Comparison of ENCODE assay signal across 1 cellular context in the genomic region with DNA sequence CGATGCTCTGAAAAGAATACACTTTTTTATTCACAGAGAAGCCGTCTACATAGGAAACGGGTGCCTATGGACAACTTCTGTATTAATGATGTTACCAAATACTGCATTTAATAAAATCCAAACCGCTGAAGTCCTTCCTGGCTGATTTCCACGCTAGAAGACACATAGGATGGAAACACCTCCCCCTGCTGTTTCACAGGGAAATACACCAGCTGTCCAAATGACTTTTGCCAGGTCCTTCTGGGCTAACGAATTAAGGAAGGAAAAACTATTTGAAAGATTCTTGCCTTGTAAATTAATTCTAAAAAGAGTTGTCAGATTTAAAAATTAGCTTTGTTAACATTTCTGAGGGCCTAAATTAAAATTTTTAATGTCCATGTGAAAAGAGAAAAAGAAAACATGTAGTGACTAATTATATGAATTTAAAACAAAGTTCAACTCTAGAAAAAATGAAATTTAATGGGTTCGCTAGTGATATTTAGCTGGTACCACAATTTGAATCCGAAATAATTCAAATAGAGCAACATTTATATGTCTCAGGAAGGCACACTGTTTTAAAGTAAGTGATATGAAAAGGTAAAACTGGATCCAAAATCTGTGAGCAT.
TF ChIP-seq lines count a peak whose summit lies in the region.

No MANE protein-coding gene starts in this region.

TF ChIP-seq in K562, 482 proteins besides CTCF, POLR2A, EP300 and RAD21 (continued from another document):
- TF ChIP-seq NFIC (IDR thresholded peaks at IDR 0.05) = peak; percentile 83
- TF ChIP-seq, protein P1, sequence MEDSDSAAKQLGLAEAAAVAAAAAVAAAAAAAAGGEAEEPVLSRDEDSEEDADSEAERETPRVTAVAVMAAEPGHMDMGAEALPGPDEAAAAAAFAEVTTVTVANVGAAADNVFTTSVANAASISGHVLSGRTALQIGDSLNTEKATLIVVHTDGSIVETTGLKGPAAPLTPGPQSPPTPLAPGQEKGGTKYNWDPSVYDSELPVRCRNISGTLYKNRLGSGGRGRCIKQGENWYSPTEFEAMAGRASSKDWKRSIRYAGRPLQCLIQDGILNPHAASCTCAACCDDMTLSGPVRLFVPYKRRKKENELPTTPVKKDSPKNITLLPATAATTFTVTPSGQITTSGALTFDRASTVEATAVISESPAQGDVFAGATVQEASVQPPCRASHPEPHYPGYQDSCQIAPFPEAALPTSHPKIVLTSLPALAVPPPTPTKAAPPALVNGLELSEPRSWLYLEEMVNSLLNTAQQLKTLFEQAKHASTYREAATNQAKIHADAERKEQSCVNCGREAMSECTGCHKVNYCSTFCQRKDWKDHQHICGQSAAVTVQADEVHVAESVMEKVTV (CRISPR knock-in tag; IDR thresholded peaks at IDR 0.05) = peak; percentile 68; the same call in 1 of the 2 replicates
